ENCODE assay signal across 1 cellular context in genomic region chr20:52859156-52859887, GRCh38.
TF ChIP-seq lines count a peak whose summit lies in the region.

No MANE protein-coding gene starts in this region.

TF ChIP-seq in H1, 55 proteins besides CTCF, POLR2A, EP300 and RAD21 (continued from another document):
- TF ChIP-seq CHD7 (IDR thresholded peaks at IDR 0.05; ENCODE audit: insufficient replicate concordance, low read length) (no peak), ATF2 (IDR thresholded peaks at IDR 0.05; ENCODE audit: low read length) (no peak), CBX8 (IDR thresholded peaks at IDR 0.05; ENCODE audit: borderline replicate concordance, low read depth, low read length) (no peak), E2F6 (IDR thresholded peaks at IDR 0.05) (no peak)
TF ChIP-seq in H1: peak in this region for 0.
